In genomic region chr11:126585388-126586302, GRCh38 we compare ENCODE assay signal across 8 cellular contexts.
DNase-seq lines count a peak whose midpoint lies in the region; ATAC-seq, FAIRE-seq and TF ChIP-seq lines count a peak whose summit lies in the region.

No MANE protein-coding gene starts in this region.

- H3K27me3 Mint-ChIP-seq in natural killer cell (ENCODE audit: low read depth in 2 of 2), result no peaks in the 10 kb centered on the region

- no peak overlapping the region for H3K27ac Mint-ChIP-seq in natural killer cell

- ATAC-seq in aorta (ENCODE audit: low FRiP score) (peak; percentile 75), natural killer cell (no peak), GM21825 (IDR thresholded peaks at IDR 0.05; ENCODE audit: unreplicated experiment) (no peak)

- intact Hi-C loops in aorta (cut with DNase I) (no loop called here), natural killer cell (cut with micrococcal nuclease) (no loop called here)

- WGBS in aorta, 2 donors, result 23 to 26% methylated on average over 36 of the region's 36 CpGs

- FAIRE-seq in GM12892 (lab: Jason Lieb, UNC), result no peak

- no peak for TF ChIP-seq CTCF in natural killer cell (IDR thresholded peaks at IDR 0.05)

- no peak for TF ChIP-seq POLR2A in GM12892 (IDR thresholded peaks at IDR 0.05; ENCODE audit: low read depth, low read length)

- no peaks in the 10 kb centered on the region for H3K36me3 ChIP-seq in aorta (ENCODE audit: control insufficient read depth in 1 of 2, insufficient read depth in 2 of 2, low read length in 1 of 2)

- no peaks in the 10 kb centered on the region for H3K36me3 Mint-ChIP-seq in natural killer cell

- H3K9me3 ChIP-seq in aorta (ENCODE audit: control insufficient read depth, low read length), result no peaks in the 10 kb centered on the region

- DNase-seq in ELF-1 (ENCODE audit: low read depth, low spot score), result peak; percentile 77
- DNase-seq in NCI-H2196 (lab: John Stamatoyannopoulos, UW; ENCODE audit: unreplicated experiment), result peak; percentile 88
- DNase-seq in brain pericyte (ENCODE audit: low read depth, low spot score), result peak; percentile 77
- DNase-seq in left kidney (ENCODE audit: low read depth, low spot score), result peak; percentile 95
- peak in 1 of 2 donors; percentile 72 for DNase-seq in aorta
- DNase-seq in natural killer cell, result no peak
- DNase-seq in GM12892 (ENCODE audit: insufficient read length), result no peak

- H3K4me3 Mint-ChIP-seq in natural killer cell, result no peak overlapping the region

- no peak overlapping the region for H3K27ac ChIP-seq in aorta (ENCODE audit: low read depth in 1 of 2, low read length in 2 of 2)

- H3K4me1 ChIP-seq in aorta (ENCODE audit: control insufficient read depth in 1 of 2, insufficient read depth in 2 of 2, low read length in 2 of 2), result no peaks in the 10 kb centered on the region

- H3K9me3 Mint-ChIP-seq in natural killer cell, result no peaks in the 10 kb centered on the region

- no peak overlapping the region for H3K4me3 ChIP-seq in aorta (ENCODE audit: low read length in 2 of 2)

- no peaks in the 10 kb centered on the region for H3K4me1 Mint-ChIP-seq in natural killer cell

- no peaks in the 10 kb centered on the region for H3K27me3 ChIP-seq in aorta (ENCODE audit: control insufficient read depth in 1 of 2, insufficient read depth in 2 of 2, low read length in 1 of 2)

Comparison
In these comparisons a context has a peak if more than half of its experiments do, and no peak if none do; other contexts are left out.
1. DNase-seq: peak in ELF-1 (single experiment), NCI-H2196 (single experiment), brain pericyte (single experiment) and left kidney (single experiment); none in natural killer cell (single experiment) and GM12892 (single experiment).